In genomic region chr19:38922482-38922881, GRCh38 we compare ENCODE assay signal across 31 cellular contexts. TPM values are rescaled to one million over a fixed set of nuclear protein-coding genes. Genes with fewer than 3 reads are reported as not detected.
"Had no signal": no experiment of that assay in that cellular context is flagged by ENCODE, and none has a peak within 500 bp of the region (broad histone marks: within the 10 kb centered on the region; RNA-seq: fewer than 3 reads in every experiment).

No MANE protein-coding gene starts in this region.

- H3K9me3 ChIP-seq: adrenal gland, ascending aorta, breast epithelium, esophagus muscularis mucosa, gastrocnemius medialis, heart left ventricle had no signal

- H3K36me3 ChIP-seq: breast epithelium had no signal

- H3K27me3 ChIP-seq: adrenal gland, ascending aorta, breast epithelium, cardiac muscle cell, dorsolateral prefrontal cortex, esophagus muscularis mucosa, foreskin keratinocyte, gastrocnemius medialis, heart left ventricle had no signal

- H3K27ac ChIP-seq: adrenal gland, ascending aorta, breast epithelium, cardiac muscle cell, coronary artery, dorsolateral prefrontal cortex, esophagus muscularis mucosa, foreskin keratinocyte, gastrocnemius medialis, heart left ventricle had no signal

- DNase-seq: activated CD4-positive, alpha-beta memory T cell treated with anti-CD3 and anti-CD28 coated beads for 36 hours; activated CD4-positive, alpha-beta T cell treated with anti-CD3 and anti-CD28 coated beads for 36 hours; activated CD4-positive, alpha-beta T cell treated with anti-CD3 and anti-CD28 coated beads, Interleukin-2, amount 10 ng/mL, durations not matched to agents 24 days and 14 days; activated CD4-positive, CD25-positive, alpha-beta regulatory T cell; activated CD4-positive, CD25-positive, alpha-beta regulatory T cell treated with anti-CD3 and anti-CD28 coated beads, Interleukin-2, amount 50 U/mL, for 72 hours; activated CD8-positive, alpha-beta memory T cell treated with anti-CD3 and anti-CD28 coated beads, Interleukin-2, amount 10 ng/mL, durations not matched to agents 7 days and 5 days; activated CD8-positive, alpha-beta memory T cell treated with anti-CD3 and anti-CD28 coated beads, Interleukin-2, amount 50 U/mL, for 4 hours; activated CD8-positive, alpha-beta T cell treated with anti-CD3 and anti-CD28 coated beads, Interleukin-2, amount 10 ng/mL, durations not matched to agents 7 days and 5 days; activated effector memory CD4-positive, alpha-beta T cell treated with anti-CD3 and anti-CD28 coated beads, Interleukin-2, amount 50 U/mL, for 16 hours; activated naive CD4-positive, alpha-beta T cell treated with anti-CD3 and anti-CD28 coated beads for 36 hours; activated naive CD8-positive, alpha-beta T cell treated with anti-CD3 and anti-CD28 coated beads for 36 hours; activated naive CD8-positive, alpha-beta T cell treated with anti-CD3 and anti-CD28 coated beads, Interleukin-2, amount 50 U/mL, for 24 hours; activated T-cell treated with anti-CD3 and anti-CD28 coated beads, Interleukin-2, amount 50 U/mL, for 1 hour; activated T-cell treated with anti-CD3 and anti-CD28 coated beads, Interleukin-2, amount 50 U/mL, for 48 hours; adrenal gland; central memory CD4-positive, alpha-beta T cell; cerebellar nuclear complex; dorsolateral prefrontal cortex; effector memory CD8-positive, alpha-beta T cell; foreskin keratinocyte; gastrocnemius medialis; glutamatergic neuron; T-helper 1 cell; T-helper 17 cell; T1000 had no signal

- ATAC-seq: activated CD4-positive, alpha-beta T cell treated with anti-CD3 and anti-CD28 coated beads for 36 hours; activated CD8-positive, alpha-beta memory T cell treated with anti-CD3 and anti-CD28 coated beads, Interleukin-2, amount 10 ng/mL, durations not matched to agents 7 days and 5 days; activated CD8-positive, alpha-beta T cell treated with anti-CD3 and anti-CD28 coated beads, Interleukin-2, amount 10 ng/mL, durations not matched to agents 7 days and 5 days; activated naive CD8-positive, alpha-beta T cell treated with anti-CD3 and anti-CD28 coated beads, Interleukin-2, amount 50 U/mL, for 24 hours; effector memory CD8-positive, alpha-beta T cell; foreskin keratinocyte; gastrocnemius medialis; heart left ventricle; T-helper 17 cell had no signal

- H3K4me1 ChIP-seq: ascending aorta, breast epithelium, esophagus muscularis mucosa, foreskin keratinocyte, gastrocnemius medialis, heart left ventricle had no signal

- H3K4me3 ChIP-seq: adrenal gland, ascending aorta, breast epithelium, cardiac muscle cell, coronary artery, dorsolateral prefrontal cortex, esophagus muscularis mucosa, gastrocnemius medialis, heart left ventricle had no signal

RNA-seq across cellular contexts. Expression of gene CCER2, which starts 10.5 kb away (rescaled TPM):
- total RNA-seq: ascending aorta, foreskin keratinocyte had no signal
